Comparison of ENCODE assay signal across 12 cellular contexts in genomic region chr3:185807455-185808068, GRCh38. TPM values are rescaled to one million over a fixed set of nuclear protein-coding genes. Genes with fewer than 3 reads are reported as not detected.
DNase-seq lines count a peak whose midpoint lies in the region; ATAC-seq and TF ChIP-seq lines count a peak whose summit lies in the region.
"Had no signal": no experiment of that assay in that cellular context is flagged by ENCODE, and none has a peak within 500 bp of the region (broad histone marks: within the 10 kb centered on the region; RNA-seq: fewer than 3 reads in every experiment).

No MANE protein-coding gene starts in this region.

- no peak overlapping the region for H2AFZ ChIP-seq in GM23338

- no peaks in the 10 kb centered on the region for H3K9me2 ChIP-seq in GM23338 (ENCODE audit: insufficient read depth)

- 93% methylated on average over 3 of the region's 3 CpGs for WGBS in prostate gland

- H3K36me3 ChIP-seq in GM23338 (ENCODE audit: insufficient read depth), result no peaks in the 10 kb centered on the region
- no peaks in the 10 kb centered on the region for H3K36me3 ChIP-seq in prostate gland
- H3K36me3 ChIP-seq: neutrophil had no signal

- no peaks in the 10 kb centered on the region for H3K27me3 ChIP-seq in GM23338 (ENCODE audit: insufficient read depth)
- H3K27me3 ChIP-seq in prostate gland (replicated peaks; ENCODE audit: insufficient read depth), result no peaks in the 10 kb centered on the region
- H3K27me3 ChIP-seq: neutrophil had no signal

- H3K36me3 Mint-ChIP-seq in GM23338 (ENCODE audit: low read depth), result peaks cover 28% of the 10 kb centered on the region; the same call in 2 of the 3 replicates

- H3K27me3 Mint-ChIP-seq in GM23338 (ENCODE audit: insufficient read depth, low read depth, poor library complexity), result peaks cover 5% of the 10 kb centered on the region

- H3K4me1 ChIP-seq in GM23338 (ENCODE audit: insufficient read depth) (peaks cover 51% of the 10 kb centered on the region), prostate gland (replicated peaks) (no peaks in the 10 kb centered on the region)

- H3K9me3 ChIP-seq in prostate gland, result no peaks in the 10 kb centered on the region
- H3K9me3 ChIP-seq: neutrophil had no signal

- intact Hi-C loops in prostate gland (cut with DNase I), result no loop called here

- H3K4me1 Mint-ChIP-seq in GM23338, result peaks cover 49% of the 10 kb centered on the region

- H3K9me3 Mint-ChIP-seq in GM23338, result peaks cover 6% of the 10 kb centered on the region

- H3K27ac Mint-ChIP-seq in GM23338, result no peak overlapping the region; the same call in 1 of the 2 replicates

- TF ChIP-seq POLR2A in prostate gland (IDR thresholded peaks at IDR 0.05), result no peak

- no peak for TF ChIP-seq CTCF in GM23338 (conservative IDR thresholded peaks at IDR 0.05; ENCODE audit: low read depth in 2 of 2)
- TF ChIP-seq CTCF in cardiac fibroblast (IDR thresholded peaks at IDR 0.05; ENCODE audit: low read depth, low read length), result no peak
- TF ChIP-seq CTCF in prostate gland (IDR thresholded peaks at IDR 0.05), result no peak

- DNase-seq in GM23338 (ENCODE audit: low spot score) (peak; percentile 55), NCI-H226 (peak; percentile 90), cardiac fibroblast (ENCODE audit: low read depth in 2 of 2) (peak; percentile 57 to 99), myocyte (ENCODE audit: low read depth) (peak; percentile 73), prostate gland (ENCODE audit: low spot score) (no peak), activated gamma-delta T cell treated with Interleukin-2 at 50 U/mL for 16 hours (no peak)
- DNase-seq: activated naive CD4-positive, alpha-beta T cell treated with anti-CD3 and anti-CD28 coated beads, Interleukin-2, amount 50 U/mL, for 16 hours; DND-41; T-helper 9 cell had no signal

- peak overlapping the region; percentile 30; the same call in 1 of the 2 replicates for H3K27ac ChIP-seq in GM23338 (ENCODE audit: low read depth)
- no peak overlapping the region for H3K27ac ChIP-seq in prostate gland
- H3K27ac ChIP-seq: neutrophil had no signal

- H3K4me3 ChIP-seq in GM23338 (no peak overlapping the region), cardiac fibroblast (replicated peaks in 1 of 2; ENCODE audit: low read depth in 2 of 2, low read length in 2 of 2) (no peak overlapping the region), prostate gland (no peak overlapping the region)

- ATAC-seq in GM23338 (peak; percentile 72), HG03342 (IDR thresholded peaks at IDR 0.05; ENCODE audit: unreplicated experiment) (no peak), HG03521 (IDR thresholded peaks at IDR 0.05; ENCODE audit: unreplicated experiment) (no peak)

- peaks cover 25% of the 10 kb centered on the region for H4K20me1 ChIP-seq in GM23338 (replicated peaks; ENCODE audit: insufficient read depth)

- no peaks in the 10 kb centered on the region; the same call in 1 of the 2 replicates for H3F3A ChIP-seq in GM23338 (replicated peaks; ENCODE audit: low read depth)

- H3K4me2 ChIP-seq in GM23338, result no peak overlapping the region

- peaks cover 99% of the 10 kb centered on the region for H3K79me2 ChIP-seq in GM23338 (replicated peaks; ENCODE audit: insufficient read depth)

- H3K4me3 Mint-ChIP-seq in GM23338, result no peak overlapping the region

TF ChIP-seq in GM23338, 12 proteins besides CTCF, POLR2A, EP300 and RAD21 (continues in another document):
- TF ChIP-seq, protein P1, sequence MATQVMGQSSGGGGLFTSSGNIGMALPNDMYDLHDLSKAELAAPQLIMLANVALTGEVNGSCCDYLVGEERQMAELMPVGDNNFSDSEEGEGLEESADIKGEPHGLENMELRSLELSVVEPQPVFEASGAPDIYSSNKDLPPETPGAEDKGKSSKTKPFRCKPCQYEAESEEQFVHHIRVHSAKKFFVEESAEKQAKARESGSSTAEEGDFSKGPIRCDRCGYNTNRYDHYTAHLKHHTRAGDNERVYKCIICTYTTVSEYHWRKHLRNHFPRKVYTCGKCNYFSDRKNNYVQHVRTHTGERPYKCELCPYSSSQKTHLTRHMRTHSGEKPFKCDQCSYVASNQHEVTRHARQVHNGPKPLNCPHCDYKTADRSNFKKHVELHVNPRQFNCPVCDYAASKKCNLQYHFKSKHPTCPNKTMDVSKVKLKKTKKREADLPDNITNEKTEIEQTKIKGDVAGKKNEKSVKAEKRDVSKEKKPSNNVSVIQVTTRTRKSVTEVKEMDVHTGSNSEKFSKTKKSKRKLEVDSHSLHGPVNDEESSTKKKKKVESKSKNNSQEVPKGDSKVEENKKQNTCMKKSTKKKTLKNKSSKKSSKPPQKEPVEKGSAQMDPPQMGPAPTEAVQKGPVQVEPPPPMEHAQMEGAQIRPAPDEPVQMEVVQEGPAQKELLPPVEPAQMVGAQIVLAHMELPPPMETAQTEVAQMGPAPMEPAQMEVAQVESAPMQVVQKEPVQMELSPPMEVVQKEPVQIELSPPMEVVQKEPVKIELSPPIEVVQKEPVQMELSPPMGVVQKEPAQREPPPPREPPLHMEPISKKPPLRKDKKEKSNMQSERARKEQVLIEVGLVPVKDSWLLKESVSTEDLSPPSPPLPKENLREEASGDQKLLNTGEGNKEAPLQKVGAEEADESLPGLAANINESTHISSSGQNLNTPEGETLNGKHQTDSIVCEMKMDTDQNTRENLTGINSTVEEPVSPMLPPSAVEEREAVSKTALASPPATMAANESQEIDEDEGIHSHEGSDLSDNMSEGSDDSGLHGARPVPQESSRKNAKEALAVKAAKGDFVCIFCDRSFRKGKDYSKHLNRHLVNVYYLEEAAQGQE (IDR thresholded peaks at IDR 0.05; ENCODE audit: unreplicated experiment), result no peak
- TF ChIP-seq ZNF114 (CRISPR knock-in tag; IDR thresholded peaks at IDR 0.05) (peak; percentile 74; the same call in 1 of the 2 replicates), CREB1 (CRISPR knock-in tag; IDR thresholded peaks at IDR 0.05; ENCODE audit: low read depth) (peak; percentile 64), ZNF462 (CRISPR knock-in tag; IDR thresholded peaks at IDR 0.05) (peak; percentile 90)

RNA-seq across cellular contexts. Expression of gene IGF2BP2, which starts 17.3 kb away (rescaled TPM):
- total RNA-seq in GM23338 (2014; rRNA removed; shearing (Covaris generic)), result 84.5 and 87.4 TPM in 2 replicates
- 79.6 and 82.9 TPM in 2 replicates for polyA plus RNA-seq in GM23338 (2016; fragmentation: Nextera tagmentation; extraction: Ambion mirVana)
- total RNA-seq in myocyte (48.5 and 56.2 TPM in 2 replicates), prostate gland (1 to 10 TPM; 1.2 to 8.8 TPM)
- 31.4 TPM for polyA plus RNA-seq in myocyte (2012)

Comparison
In these comparisons a context has a peak if more than half of its experiments do, and no peak if none do; other contexts are left out.
1. DNase-seq: peak in GM23338 (single experiment), NCI-H226 (single experiment), cardiac fibroblast (2 of 2) and myocyte (single experiment); none in prostate gland (single experiment) and activated gamma-delta T cell treated with Interleukin-2 at 50 U/mL for 16 hours (single experiment).